19 cellular contexts compared by ENCODE assay signal in genomic region chr6:15682965-15683822, GRCh38. TPM values are rescaled to one million over a fixed set of nuclear protein-coding genes. Genes with fewer than 3 reads are reported as not detected.
DNase-seq lines count a peak whose midpoint lies in the region; ATAC-seq lines count a peak whose summit lies in the region.
"Had no signal": no experiment of that assay in that cellular context is flagged by ENCODE, and none has a peak within 500 bp of the region (broad histone marks: within the 10 kb centered on the region; RNA-seq: fewer than 3 reads in every experiment).

No MANE protein-coding gene starts in this region.

- peaks cover 31 to 72% (median 50%) of the 10 kb centered on the region in 10 experiments for H3K4me1 ChIP-seq in BLaER1 treated with 17β-estradiol and CSF1 and Interleukin-3, amounts not matched to agents 10 nM and 100 nM
- no peaks in the 10 kb centered on the region for H3K4me1 ChIP-seq in SJCRH30
- H3K4me1 ChIP-seq: A549, right atrium auricular region, testis had no signal

- peak; percentile 94 for DNase-seq in NOMO-1 treated with DMSO at 0.1 percent for 48 hours (lab: John Stamatoyannopoulos, UW; ENCODE audit: unreplicated experiment)
- peak; percentile 22 for DNase-seq in epidermal melanocyte (ENCODE audit: insufficient read length, low spot score)
- DNase-seq in T-helper 1 cell, result no peak
- no peak for DNase-seq in SJCRH30
- DNase-seq in T-helper 17 cell, result no peak
- DNase-seq: activated CD4-positive, alpha-beta T cell treated with anti-CD3 and anti-CD28 coated beads, Interleukin-2, amount 50 U/mL, for 1 hour; activated T-cell treated with anti-CD3 and anti-CD28 coated beads, Interleukin-2, amount 50 U/mL, for 48 hours; CD4-positive, alpha-beta memory T cell; NCI-H1436; NCI-H446; testis had no signal

- no peaks in the 10 kb centered on the region for H4K20me1 ChIP-seq in BLaER1 treated with 17β-estradiol and CSF1 and Interleukin-3, amounts not matched to agents 10 nM and 100 nM

- H3K9me3 ChIP-seq in BLaER1 treated with 17β-estradiol and CSF1 and Interleukin-3, amounts not matched to agents 10 nM and 100 nM (replicated peaks in 1 of 11), result peaks cover 0 to 11% (median 2%) of the 10 kb centered on the region in 11 experiments; a peak in 15 of 22 replicates
- H3K9me3 ChIP-seq in SJCRH30 (replicated peaks), result no peaks in the 10 kb centered on the region
- H3K9me3 ChIP-seq in T-helper 17 cell (ENCODE audit: control insufficient read depth, low read length, poor library complexity, severe bottlenecking), result no peaks in the 10 kb centered on the region
- H3K9me3 ChIP-seq: A549, right atrium auricular region, testis had no signal

- H3K27ac Mint-ChIP-seq in T-helper 17 cell, result no peak overlapping the region
- H3K27ac Mint-ChIP-seq: CD4-positive, alpha-beta memory T cell; IgD-negative memory B cell; natural killer cell treated with Interleukin-12 subunit alpha and Interleukin-12 subunit beta and Interleukin-15 and Interleukin-18, amount 100 ng/mL, for 72 hours had no signal

- no peak overlapping the region for H3K4me3 Mint-ChIP-seq in T-helper 17 cell
- H3K4me3 Mint-ChIP-seq: CD4-positive, alpha-beta memory T cell; central memory CD8-positive, alpha-beta T cell; IgD-negative memory B cell; natural killer cell treated with Interleukin-12 subunit alpha and Interleukin-12 subunit beta and Interleukin-15 and Interleukin-18, amount 100 ng/mL, for 72 hours had no signal

- H3K36me3 ChIP-seq in BLaER1 treated with 17β-estradiol and CSF1 and Interleukin-3, amounts not matched to agents 10 nM and 100 nM, result no peaks in the 10 kb centered on the region
- no peaks in the 10 kb centered on the region for H3K36me3 ChIP-seq in SJCRH30
- H3K36me3 ChIP-seq: right atrium auricular region had no signal

- peak; percentile 84 for ATAC-seq in GM19463 (IDR thresholded peaks at IDR 0.05; ENCODE audit: unreplicated experiment)
- no peak for ATAC-seq in T-helper 17 cell
- ATAC-seq in HG03354 (IDR thresholded peaks at IDR 0.05; ENCODE audit: poor library complexity, severe bottlenecking, unreplicated experiment), result no peak
- ATAC-seq: A549; natural killer cell treated with Interleukin-12 subunit alpha and Interleukin-12 subunit beta and Interleukin-15 and Interleukin-18, amount 100 ng/mL, for 72 hours had no signal

- H3K4me3 ChIP-seq in BLaER1 treated with 17β-estradiol and CSF1 and Interleukin-3, amounts not matched to agents 10 nM and 100 nM, result peak overlapping the region in 2 of 10 experiments; percentile 9 to 23; a peak in 2 of 20 replicates
- H3K4me3 ChIP-seq in SJCRH30, result no peak overlapping the region
- H3K4me3 ChIP-seq: A549, right atrium auricular region, testis had no signal

- H3K4me2 ChIP-seq in BLaER1 treated with 17β-estradiol and CSF1 and Interleukin-3, amounts not matched to agents 10 nM and 100 nM, result peak overlapping the region; percentile 65 to 81 (median 72)
- H3K4me2 ChIP-seq: A549 had no signal

- H3K36me3 Mint-ChIP-seq in T-helper 17 cell (ENCODE audit: low read depth), result no peaks in the 10 kb centered on the region
- H3K36me3 Mint-ChIP-seq: CD4-positive, alpha-beta memory T cell; IgD-negative memory B cell; natural killer cell treated with Interleukin-12 subunit alpha and Interleukin-12 subunit beta and Interleukin-15 and Interleukin-18, amount 100 ng/mL, for 72 hours had no signal

- H3K27me3 ChIP-seq in BLaER1 treated with 17β-estradiol and CSF1 and Interleukin-3, amounts not matched to agents 10 nM and 100 nM, result no peaks in the 10 kb centered on the region
- H3K27me3 ChIP-seq in SJCRH30, result no peaks in the 10 kb centered on the region
- H3K27me3 ChIP-seq: right atrium auricular region, testis had no signal

- peaks cover 4% of the 10 kb centered on the region for H3K4me1 Mint-ChIP-seq in T-helper 17 cell
- H3K4me1 Mint-ChIP-seq: CD4-positive, alpha-beta memory T cell; central memory CD8-positive, alpha-beta T cell had no signal

- peak overlapping the region in 4 of 11 experiments; percentile 6 to 49 (median 41); a peak in 6 of 22 replicates for H3K9ac ChIP-seq in BLaER1 treated with 17β-estradiol and CSF1 and Interleukin-3, amounts not matched to agents 10 nM and 100 nM

- peak overlapping the region in 8 of 11 experiments; percentile 4 to 64 (median 45); a peak in 13 of 22 replicates for H3K27ac ChIP-seq in BLaER1 treated with 17β-estradiol and CSF1 and Interleukin-3, amounts not matched to agents 10 nM and 100 nM
- H3K27ac ChIP-seq in SJCRH30, result no peak overlapping the region
- H3K27ac ChIP-seq: A549, right atrium auricular region, testis had no signal

- H3K27me3 Mint-ChIP-seq in T-helper 17 cell, result peaks cover 28% of the 10 kb centered on the region
- H3K27me3 Mint-ChIP-seq: central memory CD8-positive, alpha-beta T cell; IgD-negative memory B cell had no signal

RNA-seq across cellular contexts. Expression of gene DTNBP1, which starts 20.4 kb away (rescaled TPM):
- total RNA-seq in SJCRH30 (2014; rRNA removed; shearing (Covaris generic)), result 5.4 and 6.2 TPM in 2 replicates
- total RNA-seq in T-helper 17 cell, result 10 to 100 TPM; 16.1 to 18.4 TPM

Comparison
In these comparisons a context has a peak if more than half of its experiments do, and no peak if none do; other contexts are left out.
1. DNase-seq: peak in NOMO-1 treated with DMSO at 0.1 percent for 48 hours (single experiment) and epidermal melanocyte (single experiment); none in T-helper 1 cell (0 of 5), SJCRH30 (0 of 2) and T-helper 17 cell (0 of 3).